28 cellular contexts compared by ENCODE assay signal in the genomic region with DNA sequence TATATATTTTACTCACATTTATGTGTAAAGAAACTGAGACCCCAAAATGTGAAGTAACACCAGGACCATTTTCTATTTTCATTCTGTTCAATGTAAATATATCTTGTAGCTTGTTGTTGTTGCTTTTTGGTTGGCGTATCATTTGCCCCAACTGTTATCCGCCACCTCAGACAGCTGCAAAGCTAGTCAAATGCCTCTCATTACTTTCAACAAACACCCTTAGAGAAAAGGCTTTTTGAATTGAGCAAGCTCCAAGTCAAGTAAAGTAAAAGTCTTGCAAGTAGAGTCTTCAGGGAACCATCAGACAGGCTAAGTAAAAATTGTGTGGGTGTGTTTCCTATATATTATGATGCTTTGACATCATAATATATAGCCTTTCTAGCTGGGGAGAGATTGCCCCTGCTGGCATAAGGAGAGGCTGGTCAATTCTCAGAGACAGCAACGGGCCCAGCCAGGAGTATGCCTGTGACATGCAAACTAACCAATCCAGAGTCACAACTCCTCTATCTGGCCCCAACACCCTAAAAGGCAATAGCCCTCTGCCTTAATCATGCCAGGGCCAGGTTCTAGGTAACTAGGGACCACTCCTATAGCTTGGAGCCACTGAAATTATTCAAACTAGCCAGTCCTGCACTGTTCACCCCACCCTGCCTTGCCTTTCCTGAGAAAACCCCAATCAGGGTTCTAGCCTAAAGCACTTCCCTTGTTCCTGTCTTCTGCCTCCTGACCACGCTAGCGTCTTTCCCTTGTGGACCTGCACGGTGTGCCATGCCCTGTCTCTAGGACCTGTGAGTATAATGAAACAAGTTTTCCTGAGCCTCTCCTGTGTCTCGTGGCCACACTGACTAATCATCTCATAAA.
DNase-seq lines count a peak whose midpoint lies in the region; ATAC-seq and TF ChIP-seq lines count a peak whose summit lies in the region.
"Had no signal": no experiment of that assay in that cellular context is flagged by ENCODE, and none has a peak within 500 bp of the region (broad histone marks: within the 10 kb centered on the region; RNA-seq: fewer than 3 reads in every experiment).

No MANE protein-coding gene starts in this region.

- H3K79me2 ChIP-seq in GM23248 (ENCODE audit: insufficient read depth): no peaks in the 10 kb centered on the region
- no peaks in the 10 kb centered on the region for H3K79me2 ChIP-seq in fibroblast of lung (ENCODE audit: control insufficient read depth, insufficient read depth, low read length)

- H4K20me1 ChIP-seq in GM23248 (ENCODE audit: insufficient read depth) (no peaks in the 10 kb centered on the region), fibroblast of lung (ENCODE audit: control insufficient read depth, extremely low read depth, insufficient read depth, low read length) (no peaks in the 10 kb centered on the region)

- H3K36me3 ChIP-seq in GM23248 (ENCODE audit: low read depth) (peaks cover 7% of the 10 kb centered on the region; the same call in 1 of the 2 replicates), SJSA1 (peaks cover 64% of the 10 kb centered on the region), fibroblast of lung (ENCODE audit: control insufficient read depth, insufficient read depth, low read length) (no peaks in the 10 kb centered on the region)
- H3K36me3 ChIP-seq: neural progenitor cell, right lobe of liver, uterus had no signal

- no peaks in the 10 kb centered on the region for H3K27me3 Mint-ChIP-seq in osteocyte (ENCODE audit: unreplicated experiment)
- H3K27me3 Mint-ChIP-seq: activated CD8-positive, alpha-beta T cell treated with anti-CD3 and anti-CD28 coated beads for 36 hours; IgD-negative memory B cell; T-helper 17 cell had no signal

- peaks cover 4% of the 10 kb centered on the region for H3K9me3 Mint-ChIP-seq in osteocyte (ENCODE audit: unreplicated experiment)
- H3K9me3 Mint-ChIP-seq: activated CD8-positive, alpha-beta T cell treated with anti-CD3 and anti-CD28 coated beads for 36 hours; activated T-helper 2 cell treated with anti-CD3 and anti-CD28 coated beads, Interferon-gamma antibody, Interleukin-2, Interleukin-4, amounts not matched to agents 10 μg/mL and 5 μg/mL and 100 μg/mL, durations not matched to agents 14 hours and 24 hours and 36 hours; IgD-negative memory B cell had no signal

- in situ Hi-C loops in GM23248 (cut with MboI): no loop called here

- peak overlapping the region; percentile 63 for H3K4me2 ChIP-seq in GM23248 (ENCODE audit: unreplicated experiment)
- no peak overlapping the region for H3K4me2 ChIP-seq in fibroblast of lung (ENCODE audit: extremely low read depth, insufficient read depth, low read length)
- H3K4me2 ChIP-seq: neural progenitor cell had no signal

- peaks cover 84% of the 10 kb centered on the region for H3K4me1 ChIP-seq in GM23248 (ENCODE audit: insufficient read depth)
- peaks cover 71% of the 10 kb centered on the region for H3K4me1 ChIP-seq in SJSA1 (replicated peaks)
- H3K4me1 ChIP-seq in fibroblast of lung (ENCODE audit: control insufficient read depth, extremely low read depth, insufficient read depth, low read length): peaks cover 24% of the 10 kb centered on the region
- H3K4me1 ChIP-seq: neural progenitor cell, Peyer's patch, right lobe of liver, testis, uterus had no signal

- H3K27ac Mint-ChIP-seq in osteocyte (ENCODE audit: unreplicated experiment): peak overlapping the region; percentile 87
- H3K27ac Mint-ChIP-seq: activated CD8-positive, alpha-beta T cell treated with anti-CD3 and anti-CD28 coated beads for 36 hours; activated naive CD4-positive, alpha-beta T cell treated with anti-CD3 and anti-CD28 coated beads, Interleukin-2, amount 50 U/mL, for 72 hours; activated T-helper 2 cell treated with anti-CD3 and anti-CD28 coated beads, Interferon-gamma antibody, Interleukin-2, Interleukin-4, amounts not matched to agents 10 μg/mL and 5 μg/mL and 100 μg/mL, durations not matched to agents 14 hours and 24 hours and 36 hours; IgD-negative memory B cell; neural progenitor cell; T-helper 17 cell had no signal

- H3K27ac ChIP-seq in GM23248 (peak overlapping the region; percentile 68), SJSA1 (peak overlapping the region; percentile 97), fibroblast of lung (ENCODE audit: insufficient read depth, low read length) (peak overlapping the region; percentile 46)
- H3K27ac ChIP-seq: dorsolateral prefrontal cortex, neural progenitor cell, Peyer's patch, right lobe of liver, testis, uterus had no signal

- no peaks in the 10 kb centered on the region for H3K27me3 ChIP-seq in GM23248 (replicated peaks; ENCODE audit: insufficient read depth)
- no peaks in the 10 kb centered on the region for H3K27me3 ChIP-seq in SJSA1 (replicated peaks)
- H3K27me3 ChIP-seq in fibroblast of lung (ENCODE audit: control insufficient read depth, insufficient read depth, low read length): no peaks in the 10 kb centered on the region
- H3K27me3 ChIP-seq: dorsolateral prefrontal cortex, neural progenitor cell, Peyer's patch, right lobe of liver, testis, uterus had no signal

- no peak for ATAC-seq in HG02588 (IDR thresholded peaks at IDR 0.05; ENCODE audit: unreplicated experiment)
- no peak for ATAC-seq in HG03460 (IDR thresholded peaks at IDR 0.05; ENCODE audit: unreplicated experiment)
- ATAC-seq: activated CD8-positive, alpha-beta T cell treated with anti-CD3 and anti-CD28 coated beads for 36 hours; activated naive CD4-positive, alpha-beta T cell treated with anti-CD3 and anti-CD28 coated beads, Interleukin-2, amount 50 U/mL, for 72 hours; right lobe of liver; T-helper 17 cell had no signal

- peaks cover 3% of the 10 kb centered on the region for H3K36me3 Mint-ChIP-seq in osteocyte (ENCODE audit: unreplicated experiment)

- H2AFZ ChIP-seq in GM23248 (no peak overlapping the region), fibroblast of lung (ENCODE audit: low read length) (no peak overlapping the region)
- H2AFZ ChIP-seq: neural progenitor cell had no signal

- peaks cover 61% of the 10 kb centered on the region for H3K4me1 Mint-ChIP-seq in osteocyte (ENCODE audit: unreplicated experiment)
- H3K4me1 Mint-ChIP-seq: IgD-negative memory B cell, T-helper 17 cell had no signal

- peak overlapping the region; percentile 52 for H3K4me3 Mint-ChIP-seq in osteocyte (ENCODE audit: unreplicated experiment)
- H3K4me3 Mint-ChIP-seq: activated CD8-positive, alpha-beta T cell treated with anti-CD3 and anti-CD28 coated beads for 36 hours; IgD-negative memory B cell; neural progenitor cell; T-helper 17 cell had no signal

- H3K4me3 ChIP-seq in GM23248: no peak overlapping the region
- no peak overlapping the region for H3K4me3 ChIP-seq in SJSA1
- H3K4me3 ChIP-seq in fibroblast of lung (replicated peaks in 1 of 4; ENCODE audit: control extremely low read depth in 1 of 4, insufficient read depth in 1 of 4, low read depth in 3 of 4, low read length in 4 of 4): no peak overlapping the region
- H3K4me3 ChIP-seq: dorsolateral prefrontal cortex, neural progenitor cell, Peyer's patch, right lobe of liver, testis, uterus had no signal

- peak; percentile 27 for DNase-seq in GM23248
- DNase-seq in SJSA1 (ENCODE audit: low read depth in 1 of 2, low spot score in 2 of 2): peak; percentile 50 to 82
- no peak for DNase-seq in fibroblast of lung (ENCODE audit: low read depth in 2 of 2)
- no peak for DNase-seq in osteocyte (ENCODE audit: extremely low spot score, unreplicated experiment)
- DNase-seq in activated naive CD4-positive, alpha-beta T cell treated with anti-CD3 and anti-CD28 coated beads, Interleukin-2, amount 50 U/mL, for 16 hours: no peak
- DNase-seq in GM20000 (ENCODE audit: low spot score): no peak
- DNase-seq: activated CD8-positive, alpha-beta T cell treated with anti-CD3 and anti-CD28 coated beads for 36 hours; C1 segment of cervical spinal cord; COR-L47; DMS79; dorsolateral prefrontal cortex; NCI-H1105 treated with DMSO at 0.1 percent for 48 hours; NCI-H2029 treated with DMSO at 0.1 percent for 48 hours; NCI-H2227 treated with DMSO at 0.1 percent for 48 hours; NCI-H69; Peyer's patch; right lobe of liver; stimulated activated CD4-positive, alpha-beta T cell treated with anti-CD3 and anti-CD28 coated beads, Interleukin-15, amount 100 ng/mL, for 24 hours; stimulated activated naive CD4-positive, alpha-beta T cell; T-helper 17 cell; testis; uterus had no signal

- no peaks in the 10 kb centered on the region for H3K9me2 ChIP-seq in GM23248 (ENCODE audit: insufficient read depth)

- 74% methylated on average over 7 of the region's 7 CpGs for WGBS in GM23248 (ENCODE audit: low coverage in 1 of 2, low lambda C conversion rate in 2 of 2, missing lambda C conversion rate in 2 of 2), 2 experiments

- no peaks in the 10 kb centered on the region for H3K9me3 ChIP-seq in GM23248 (ENCODE audit: low read depth)
- H3K9me3 ChIP-seq in SJSA1 (replicated peaks): no peaks in the 10 kb centered on the region
- no peaks in the 10 kb centered on the region for H3K9me3 ChIP-seq in fibroblast of lung (ENCODE audit: control insufficient read depth, insufficient read depth, low read depth, low read length)
- H3K9me3 ChIP-seq: Peyer's patch, right lobe of liver, testis, uterus had no signal

- TF ChIP-seq CTCF in fibroblast of lung (conservative IDR thresholded peaks at IDR 0.05 in 1 of 2, IDR thresholded peaks at IDR 0.05 in 1 of 2; ENCODE audit: low read depth in 1 of 2, low read length in 2 of 2) (no peak), osteocyte (IDR thresholded peaks at IDR 0.05) (peak; percentile 30), GM20000 (IDR thresholded peaks at IDR 0.05; ENCODE audit: extremely low read depth, missing control alignments) (no peak)

- peaks cover 70% of the 10 kb centered on the region for H3F3A ChIP-seq in GM23248 (ENCODE audit: insufficient read depth)

- H3K9ac ChIP-seq in GM23248 (no peak overlapping the region), fibroblast of lung (ENCODE audit: insufficient read depth, low read length) (no peak overlapping the region)
- H3K9ac ChIP-seq: neural progenitor cell had no signal

Comparison
In these comparisons a context has a peak if more than half of its experiments do, and no peak if none do; other contexts are left out.
1. DNase-seq: peak in GM23248 (single experiment) and SJSA1 (2 of 2); none in fibroblast of lung (0 of 2), osteocyte (single experiment), activated naive CD4-positive, alpha-beta T cell treated with anti-CD3 and anti-CD28 coated beads, Interleukin-2, amount 50 U/mL, for 16 hours (single experiment) and GM20000 (single experiment).
2. H3K27ac ChIP-seq: peak in every context shown above with its lines; median percentile 97 in SJSA1; 68 in GM23248; 46 in fibroblast of lung.